1 cellular context compared by ENCODE assay signal in the genomic region with DNA sequence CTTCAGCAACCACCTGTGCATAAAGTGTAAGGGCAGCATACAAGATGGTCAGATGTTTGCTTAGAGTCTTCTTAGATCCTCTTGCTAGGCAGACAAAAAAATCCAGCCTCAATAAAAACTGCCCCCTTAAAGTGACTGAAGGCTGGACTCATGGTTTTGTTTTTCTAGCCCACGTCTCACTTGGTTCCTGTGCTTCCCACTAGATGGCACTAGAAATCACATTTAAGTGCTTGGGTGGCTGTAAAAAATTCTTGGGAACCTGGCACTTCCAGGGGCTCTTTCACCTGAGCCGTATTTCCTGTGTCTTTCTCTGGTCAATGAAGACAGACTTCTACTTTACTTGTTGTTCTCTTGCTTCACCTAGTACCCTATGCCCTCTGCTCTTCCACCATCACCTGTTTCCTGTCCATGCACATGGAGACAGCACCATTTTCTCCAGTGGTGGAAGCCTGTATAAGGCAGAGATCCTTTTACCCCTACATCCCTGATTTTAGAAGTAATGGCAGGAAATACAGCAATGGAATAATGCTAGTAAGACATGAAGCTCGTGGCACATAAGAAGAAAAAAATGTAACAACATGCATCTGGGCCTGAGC.
TF ChIP-seq lines count a peak whose summit lies in the region.

No MANE protein-coding gene starts in this region.

TF ChIP-seq in GM23338, 12 proteins besides CTCF, POLR2A, EP300 and RAD21:
- TF ChIP-seq ZNF331 (CRISPR knock-in tag; IDR thresholded peaks at IDR 0.05; ENCODE audit: low read depth), result no peak
- no peak for TF ChIP-seq NANOG (IDR thresholded peaks at IDR 0.05; ENCODE audit: borderline replicate concordance)
- no peak for TF ChIP-seq CREB1 (CRISPR knock-in tag; IDR thresholded peaks at IDR 0.05; ENCODE audit: low read depth)
- no peak for TF ChIP-seq STAT1 (IDR thresholded peaks at IDR 0.05; ENCODE audit: unreplicated experiment)
- TF ChIP-seq, protein P1, sequence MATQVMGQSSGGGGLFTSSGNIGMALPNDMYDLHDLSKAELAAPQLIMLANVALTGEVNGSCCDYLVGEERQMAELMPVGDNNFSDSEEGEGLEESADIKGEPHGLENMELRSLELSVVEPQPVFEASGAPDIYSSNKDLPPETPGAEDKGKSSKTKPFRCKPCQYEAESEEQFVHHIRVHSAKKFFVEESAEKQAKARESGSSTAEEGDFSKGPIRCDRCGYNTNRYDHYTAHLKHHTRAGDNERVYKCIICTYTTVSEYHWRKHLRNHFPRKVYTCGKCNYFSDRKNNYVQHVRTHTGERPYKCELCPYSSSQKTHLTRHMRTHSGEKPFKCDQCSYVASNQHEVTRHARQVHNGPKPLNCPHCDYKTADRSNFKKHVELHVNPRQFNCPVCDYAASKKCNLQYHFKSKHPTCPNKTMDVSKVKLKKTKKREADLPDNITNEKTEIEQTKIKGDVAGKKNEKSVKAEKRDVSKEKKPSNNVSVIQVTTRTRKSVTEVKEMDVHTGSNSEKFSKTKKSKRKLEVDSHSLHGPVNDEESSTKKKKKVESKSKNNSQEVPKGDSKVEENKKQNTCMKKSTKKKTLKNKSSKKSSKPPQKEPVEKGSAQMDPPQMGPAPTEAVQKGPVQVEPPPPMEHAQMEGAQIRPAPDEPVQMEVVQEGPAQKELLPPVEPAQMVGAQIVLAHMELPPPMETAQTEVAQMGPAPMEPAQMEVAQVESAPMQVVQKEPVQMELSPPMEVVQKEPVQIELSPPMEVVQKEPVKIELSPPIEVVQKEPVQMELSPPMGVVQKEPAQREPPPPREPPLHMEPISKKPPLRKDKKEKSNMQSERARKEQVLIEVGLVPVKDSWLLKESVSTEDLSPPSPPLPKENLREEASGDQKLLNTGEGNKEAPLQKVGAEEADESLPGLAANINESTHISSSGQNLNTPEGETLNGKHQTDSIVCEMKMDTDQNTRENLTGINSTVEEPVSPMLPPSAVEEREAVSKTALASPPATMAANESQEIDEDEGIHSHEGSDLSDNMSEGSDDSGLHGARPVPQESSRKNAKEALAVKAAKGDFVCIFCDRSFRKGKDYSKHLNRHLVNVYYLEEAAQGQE (IDR thresholded peaks at IDR 0.05; ENCODE audit: unreplicated experiment), result no peak
- TF ChIP-seq, protein P2, sequence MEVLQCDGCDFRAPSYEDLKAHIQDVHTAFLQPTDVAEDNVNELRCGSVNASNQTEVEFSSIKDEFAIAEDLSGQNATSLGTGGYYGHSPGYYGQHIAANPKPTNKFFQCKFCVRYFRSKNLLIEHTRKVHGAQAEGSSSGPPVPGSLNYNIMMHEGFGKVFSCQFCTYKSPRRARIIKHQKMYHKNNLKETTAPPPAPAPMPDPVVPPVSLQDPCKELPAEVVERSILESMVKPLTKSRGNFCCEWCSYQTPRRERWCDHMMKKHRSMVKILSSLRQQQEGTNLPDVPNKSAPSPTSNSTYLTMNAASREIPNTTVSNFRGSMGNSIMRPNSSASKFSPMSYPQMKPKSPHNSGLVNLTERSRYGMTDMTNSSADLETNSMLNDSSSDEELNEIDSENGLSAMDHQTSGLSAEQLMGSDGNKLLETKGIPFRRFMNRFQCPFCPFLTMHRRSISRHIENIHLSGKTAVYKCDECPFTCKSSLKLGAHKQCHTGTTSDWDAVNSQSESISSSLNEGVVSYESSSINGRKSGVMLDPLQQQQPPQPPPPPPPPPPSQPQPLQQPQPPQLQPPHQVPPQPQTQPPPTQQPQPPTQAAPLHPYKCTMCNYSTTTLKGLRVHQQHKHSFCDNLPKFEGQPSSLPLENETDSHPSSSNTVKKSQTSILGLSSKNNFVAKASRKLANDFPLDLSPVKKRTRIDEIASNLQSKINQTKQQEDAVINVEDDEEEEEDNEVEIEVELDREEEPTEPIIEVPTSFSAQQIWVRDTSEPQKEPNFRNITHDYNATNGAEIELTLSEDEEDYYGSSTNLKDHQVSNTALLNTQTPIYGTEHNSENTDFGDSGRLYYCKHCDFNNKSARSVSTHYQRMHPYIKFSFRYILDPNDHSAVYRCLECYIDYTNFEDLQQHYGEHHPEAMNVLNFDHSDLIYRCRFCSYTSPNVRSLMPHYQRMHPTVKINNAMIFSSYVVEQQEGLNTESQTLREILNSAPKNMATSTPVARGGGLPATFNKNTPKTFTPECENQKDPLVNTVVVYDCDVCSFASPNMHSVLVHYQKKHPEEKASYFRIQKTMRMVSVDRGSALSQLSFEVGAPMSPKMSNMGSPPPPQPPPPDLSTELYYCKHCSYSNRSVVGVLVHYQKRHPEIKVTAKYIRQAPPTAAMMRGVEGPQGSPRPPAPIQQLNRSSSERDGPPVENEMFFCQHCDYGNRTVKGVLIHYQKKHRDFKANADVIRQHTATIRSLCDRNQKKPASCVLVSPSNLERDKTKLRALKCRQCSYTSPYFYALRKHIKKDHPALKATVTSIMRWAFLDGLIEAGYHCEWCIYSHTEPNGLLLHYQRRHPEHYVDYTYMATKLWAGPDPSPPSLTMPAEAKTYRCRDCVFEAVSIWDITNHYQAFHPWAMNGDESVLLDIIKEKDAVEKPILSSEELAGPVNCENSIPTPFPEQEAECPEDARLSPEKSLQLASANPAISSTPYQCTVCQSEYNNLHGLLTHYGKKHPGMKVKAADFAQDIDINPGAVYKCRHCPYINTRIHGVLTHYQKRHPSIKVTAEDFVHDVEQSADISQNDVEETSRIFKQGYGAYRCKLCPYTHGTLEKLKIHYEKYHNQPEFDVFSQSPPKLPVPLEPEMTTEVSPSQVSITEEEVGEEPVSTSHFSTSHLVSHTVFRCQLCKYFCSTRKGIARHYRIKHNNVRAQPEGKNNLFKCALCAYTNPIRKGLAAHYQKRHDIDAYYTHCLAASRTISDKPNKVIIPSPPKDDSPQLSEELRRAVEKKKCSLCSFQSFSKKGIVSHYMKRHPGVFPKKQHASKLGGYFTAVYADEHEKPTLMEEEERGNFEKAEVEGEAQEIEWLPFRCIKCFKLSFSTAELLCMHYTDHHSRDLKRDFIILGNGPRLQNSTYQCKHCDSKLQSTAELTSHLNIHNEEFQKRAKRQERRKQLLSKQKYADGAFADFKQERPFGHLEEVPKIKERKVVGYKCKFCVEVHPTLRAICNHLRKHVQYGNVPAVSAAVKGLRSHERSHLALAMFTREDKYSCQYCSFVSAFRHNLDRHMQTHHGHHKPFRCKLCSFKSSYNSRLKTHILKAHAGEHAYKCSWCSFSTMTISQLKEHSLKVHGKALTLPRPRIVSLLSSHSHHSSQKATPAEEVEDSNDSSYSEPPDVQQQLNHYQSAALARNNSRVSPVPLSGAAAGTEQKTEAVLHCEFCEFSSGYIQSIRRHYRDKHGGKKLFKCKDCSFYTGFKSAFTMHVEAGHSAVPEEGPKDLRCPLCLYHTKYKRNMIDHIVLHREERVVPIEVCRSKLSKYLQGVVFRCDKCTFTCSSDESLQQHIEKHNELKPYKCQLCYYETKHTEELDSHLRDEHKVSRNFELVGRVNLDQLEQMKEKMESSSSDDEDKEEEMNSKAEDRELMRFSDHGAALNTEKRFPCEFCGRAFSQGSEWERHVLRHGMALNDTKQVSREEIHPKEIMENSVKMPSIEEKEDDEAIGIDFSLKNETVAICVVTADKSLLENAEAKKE (CRISPR knock-in tag; IDR thresholded peaks at IDR 0.05), result no peak
- no peak for TF ChIP-seq POLR2AphosphoS5 (IDR thresholded peaks at IDR 0.05; ENCODE audit: low read depth)
